ENCODE assay signal across 17 cellular contexts in the genomic region with DNA sequence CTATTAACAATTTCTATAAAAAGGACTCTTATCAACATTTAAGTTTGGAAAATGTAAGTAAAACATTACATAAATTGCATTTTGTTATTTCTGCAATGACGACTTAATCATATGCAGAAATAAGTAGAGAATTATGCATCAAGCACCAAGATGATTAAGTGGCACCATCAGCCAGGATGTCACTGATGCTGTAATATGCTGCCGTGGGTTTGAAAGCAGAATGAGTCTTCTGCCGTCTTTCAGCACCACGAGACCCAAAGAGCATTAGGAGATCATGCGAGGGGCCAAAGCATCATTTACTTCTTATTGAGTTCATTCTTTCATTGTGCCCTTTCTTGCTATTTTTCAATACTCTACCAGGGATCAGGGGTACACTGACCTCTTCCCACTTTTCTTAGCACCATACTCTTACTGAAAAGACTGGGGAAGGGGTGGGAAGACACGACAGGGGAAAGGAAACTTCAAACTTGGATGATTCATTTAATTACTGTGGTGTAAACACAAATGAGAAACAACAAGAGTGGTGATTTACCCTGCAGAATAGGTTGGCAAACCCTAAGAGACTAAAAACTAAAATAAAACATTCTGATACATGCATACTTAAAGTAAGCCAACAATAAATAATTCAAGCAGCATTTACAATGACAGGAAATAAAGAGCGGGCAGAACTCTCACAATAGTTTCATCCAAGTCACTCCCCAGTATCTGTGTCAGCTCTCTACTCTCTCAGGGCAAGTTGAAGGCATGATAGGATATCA.
A peak's percentile ranks its signal among the peaks of the same experiment; 100 is the strongest.
DNase-seq lines count a peak whose midpoint lies in the region; ATAC-seq lines count a peak whose summit lies in the region.
"Had no signal": no experiment of that assay in that cellular context is flagged by ENCODE, and none has a peak within 500 bp of the region (broad histone marks: within the 10 kb centered on the region; RNA-seq: fewer than 3 reads in every experiment).

No MANE protein-coding gene starts in this region.

- no peak overlapping the region for H2BK15ac ChIP-seq in mesenchymal stem cell (ENCODE audit: low read depth, poor library complexity, severe bottlenecking)

- H3K9ac ChIP-seq in mesenchymal stem cell (ENCODE audit: low read length) = no peak overlapping the region

- no peak overlapping the region for H3K4me2 ChIP-seq in mesenchymal stem cell (ENCODE audit: low read length, poor library complexity, severe bottlenecking)

- no peaks in the 10 kb centered on the region for H3K9me3 ChIP-seq in mesenchymal stem cell (ENCODE audit: control insufficient read depth, low read length)

- CTCF ChIA-PET in T-cell (lab: Charles Lee) = interaction anchor here (0.6 to 1.5 kb wide), 4 partner anchors 8 to 728 kb away, joined by 3 to 11 read pairs (median 4); no protein-coding TSS in a partner anchor

- no peak overlapping the region for H3K14ac ChIP-seq in mesenchymal stem cell (ENCODE audit: low read length in 2 of 2)

- no peak overlapping the region for H2BK120ac ChIP-seq in mesenchymal stem cell (ENCODE audit: low read depth, low read length)

- H2BK5ac ChIP-seq in mesenchymal stem cell (ENCODE audit: low read depth, low read length, poor library complexity, severe bottlenecking) = no peak overlapping the region

- H2AFZ ChIP-seq in ACC112 (ENCODE audit: low read length, unreplicated experiment) = no peak overlapping the region
- H2AFZ ChIP-seq in mesenchymal stem cell (ENCODE audit: low read depth, low read length) = no peak overlapping the region

- no peak for DNase-seq in activated CD4-positive, alpha-beta T cell treated with anti-CD3 and anti-CD28 coated beads, Interleukin-2, amount 10 ng/mL, durations not matched to agents 24 days and 14 days
- DNase-seq in activated CD4-positive, alpha-beta T cell treated with anti-CD3 and anti-CD28 coated beads, Interleukin-2, amount 50 U/mL, for 4 hours = no peak
- DNase-seq in T-cell = no peak
- DNase-seq in mesenchymal stem cell = no peak
- DNase-seq in NCI-H2227 (lab: John Stamatoyannopoulos, UW; ENCODE audit: unreplicated experiment) = no peak
- no peak for DNase-seq in naive thymus-derived CD8-positive, alpha-beta T cell
- DNase-seq in NCI-H2029 treated with DMSO at 0.1 percent for 48 hours (lab: John Stamatoyannopoulos, UW) = no peak
- DNase-seq: C1 segment of cervical spinal cord, Calu3, DMS79, IMR-90, Kasumi-1, NCI-H187 treated with DMSO at 0.1 percent for 48 hours, NCI-H2171 had no signal

- POLR2A ChIA-PET in T-cell (lab: Charles Lee) = interaction anchor here in 1 of 2 donors (0.6 kb wide), 1 partner anchor 8 kb away, joined by 4 read pairs; no protein-coding TSS in a partner anchor
- POLR2A ChIA-PET in naive thymus-derived CD8-positive, alpha-beta T cell (lab: Charles Lee) = no interaction called here

- no peak overlapping the region for H4K91ac ChIP-seq in mesenchymal stem cell (ENCODE audit: low read length)

- H2AK5ac ChIP-seq in mesenchymal stem cell (ENCODE audit: low read length, severe bottlenecking) = no peak overlapping the region

- H3K9me3 Mint-ChIP-seq in activated CD4-positive, alpha-beta T cell treated with anti-CD3 and anti-CD28 coated beads, Interleukin-2, amount 10 ng/mL, durations not matched to agents 24 days and 14 days = no peaks in the 10 kb centered on the region
- H3K9me3 Mint-ChIP-seq in T-cell = no peaks in the 10 kb centered on the region
- H3K9me3 Mint-ChIP-seq in naive thymus-derived CD8-positive, alpha-beta T cell = no peaks in the 10 kb centered on the region

- H3K4me1 Mint-ChIP-seq in activated CD4-positive, alpha-beta T cell treated with anti-CD3 and anti-CD28 coated beads, Interleukin-2, amount 10 ng/mL, durations not matched to agents 24 days and 14 days = peaks cover 12% of the 10 kb centered on the region
- peaks cover 0 to 10% (median 8%) of the 10 kb centered on the region in 3 donors for H3K4me1 Mint-ChIP-seq in T-cell
- H3K4me1 Mint-ChIP-seq in naive thymus-derived CD8-positive, alpha-beta T cell = peaks cover 0 to 6% (median 0%) of the 10 kb centered on the region in 4 donors

- peak overlapping the region; percentile 38 for H4K8ac ChIP-seq in mesenchymal stem cell (ENCODE audit: low read length)

- H3K27ac Mint-ChIP-seq in activated CD4-positive, alpha-beta T cell treated with anti-CD3 and anti-CD28 coated beads, Interleukin-2, amount 10 ng/mL, durations not matched to agents 24 days and 14 days = peak overlapping the region; percentile 67
- peak overlapping the region; percentile 12 to 66 for H3K27ac Mint-ChIP-seq in T-cell
- H3K27ac Mint-ChIP-seq in naive thymus-derived CD8-positive, alpha-beta T cell = peak overlapping the region in 2 of 10 donors; percentile 1 to 62

- H3K79me1 ChIP-seq in mesenchymal stem cell (replicated peaks; ENCODE audit: low read length, poor library complexity, severe bottlenecking) = peaks cover 3% of the 10 kb centered on the region

- no peak overlapping the region for H3K4me3 ChIP-seq in ACC112 (ENCODE audit: low read depth, low read length)
- H3K4me3 ChIP-seq in mesenchymal stem cell (ENCODE audit: insufficient read depth in 1 of 2, low read depth in 1 of 2, low read length in 2 of 2) = no peak overlapping the region

- H2BK12ac ChIP-seq in mesenchymal stem cell (ENCODE audit: low read length in 2 of 2) = no peak overlapping the region

- no peak for ATAC-seq in T-cell (replicated peaks in 1 of 4)
- ATAC-seq in naive thymus-derived CD8-positive, alpha-beta T cell = no peak
- ATAC-seq: Panc1, Right ventricle myocardium inferior had no signal

- no peak overlapping the region for H3K23ac ChIP-seq in mesenchymal stem cell (ENCODE audit: low read length in 2 of 2)

- no peaks in the 10 kb centered on the region; the same call in 1 of the 2 replicates for H3K36me3 ChIP-seq in ACC112 (ENCODE audit: insufficient read depth, low read length)
- H3K36me3 ChIP-seq in mesenchymal stem cell (ENCODE audit: control insufficient read depth in 1 of 2, insufficient read depth in 2 of 2, low read depth in 1 of 2, low read length in 2 of 2) = peaks cover 8 to 56% of the 10 kb centered on the region in 2 experiments

- H3K36me3 Mint-ChIP-seq in activated CD4-positive, alpha-beta T cell treated with anti-CD3 and anti-CD28 coated beads, Interleukin-2, amount 10 ng/mL, durations not matched to agents 24 days and 14 days (ENCODE audit: low read depth) = peaks cover 32% of the 10 kb centered on the region
- H3K36me3 Mint-ChIP-seq in T-cell = peaks cover 35% of the 10 kb centered on the region
- peaks cover 0 to 82% (median 23%) of the 10 kb centered on the region in 3 donors for H3K36me3 Mint-ChIP-seq in naive thymus-derived CD8-positive, alpha-beta T cell

- WGBS in mesenchymal stem cell = 96% methylated on average over 6 of the region's 7 CpGs

- no peak overlapping the region for H3K4me3 Mint-ChIP-seq in activated CD4-positive, alpha-beta T cell treated with anti-CD3 and anti-CD28 coated beads, Interleukin-2, amount 10 ng/mL, durations not matched to agents 24 days and 14 days
- no peak overlapping the region for H3K4me3 Mint-ChIP-seq in T-cell
- no peak overlapping the region for H3K4me3 Mint-ChIP-seq in naive thymus-derived CD8-positive, alpha-beta T cell

- H3K4ac ChIP-seq in mesenchymal stem cell (ENCODE audit: low read depth in 1 of 2, low read length in 2 of 2) = no peak overlapping the region

- H3K27me3 Mint-ChIP-seq in activated CD4-positive, alpha-beta T cell treated with anti-CD3 and anti-CD28 coated beads, Interleukin-2, amount 10 ng/mL, durations not matched to agents 24 days and 14 days = no peaks in the 10 kb centered on the region
- no peaks in the 10 kb centered on the region for H3K27me3 Mint-ChIP-seq in T-cell
- H3K27me3 Mint-ChIP-seq in naive thymus-derived CD8-positive, alpha-beta T cell = no peaks in the 10 kb centered on the region

- H3K27ac ChIP-seq in ACC112 (ENCODE audit: low read depth, low read length) (0 out of 2 replicates have a peak overlapping the region, but pooled peaks have one; percentile 3), mesenchymal stem cell (ENCODE audit: low read length, poor library complexity, severe bottlenecking) (no peak overlapping the region)

- H3K27me3 ChIP-seq in ACC112 (ENCODE audit: insufficient read depth, low read length) (no peaks in the 10 kb centered on the region), mesenchymal stem cell (ENCODE audit: control insufficient read depth in 1 of 2, insufficient read depth in 1 of 2, low read length in 2 of 2) (no peaks in the 10 kb centered on the region)

- intact Hi-C loops in activated CD4-positive, alpha-beta T cell treated with anti-CD3 and anti-CD28 coated beads, Interleukin-2, amount 10 ng/mL, durations not matched to agents 24 days and 14 days (cut with micrococcal nuclease) = loop anchor here (2.0 kb wide), 1 partner anchor 24 kb away; no protein-coding TSS in a partner anchor

- peaks cover 19% of the 10 kb centered on the region for H3K4me1 ChIP-seq in ACC112 (ENCODE audit: control insufficient read depth, insufficient read depth, low read length, unreplicated experiment)
- peaks cover 3% of the 10 kb centered on the region for H3K4me1 ChIP-seq in mesenchymal stem cell (ENCODE audit: control insufficient read depth, insufficient read depth, low read depth, low read length)

- H3K79me2 ChIP-seq in ACC112 (ENCODE audit: control insufficient read depth, insufficient read depth, low read length, unreplicated experiment) = no peaks in the 10 kb centered on the region

- H3K18ac ChIP-seq in mesenchymal stem cell (ENCODE audit: low read depth in 1 of 2, low read length in 2 of 2) = no peak overlapping the region
